In the genomic region with DNA sequence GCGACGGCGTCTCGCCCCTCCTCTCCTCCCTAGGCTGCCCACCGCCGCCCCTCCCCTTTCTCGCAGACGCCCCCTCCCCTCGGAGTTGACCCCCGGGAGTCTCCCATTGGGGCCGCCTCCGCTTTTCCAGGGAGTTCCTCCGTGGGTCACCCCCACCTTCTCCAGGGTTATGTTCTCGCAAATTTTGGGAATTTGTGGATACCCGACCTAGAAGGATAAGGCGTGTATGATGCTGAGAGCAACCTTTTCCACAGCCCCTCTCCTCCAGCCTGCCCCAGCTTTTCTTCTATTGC, we compare ENCODE assay signal across 7 cellular contexts. TPM values are rescaled to one million over a fixed set of nuclear protein-coding genes. Genes with fewer than 3 reads are reported as not detected.
DNase-seq lines count a peak whose midpoint lies in the region; ATAC-seq, FAIRE-seq and TF ChIP-seq lines count a peak whose summit lies in the region.

No MANE protein-coding gene starts in this region.

- H3K9ac ChIP-seq in KMS-11 = peak overlapping the region; percentile 66; the same call in 1 of the 2 replicates
- peak overlapping the region; percentile 94 for H3K9ac ChIP-seq in astrocyte (ENCODE audit: low read length)
- H3K9ac ChIP-seq in keratinocyte (ENCODE audit: control insufficient read depth, extremely low read depth, insufficient read depth, low read length) = peak overlapping the region; percentile 88

- FAIRE-seq in astrocyte (lab: Jason Lieb, UNC) (no peak), keratinocyte (lab: Jason Lieb, UNC) (no peak)

- no peaks in the 10 kb centered on the region for H3K27me3 Mint-ChIP-seq in astrocyte (ENCODE audit: low read depth, unreplicated experiment)

- H4K20me1 ChIP-seq in KMS-11 (ENCODE audit: insufficient read depth) = no peaks in the 10 kb centered on the region
- no peaks in the 10 kb centered on the region for H4K20me1 ChIP-seq in astrocyte (ENCODE audit: insufficient read depth, low read length)
- no peaks in the 10 kb centered on the region for H4K20me1 ChIP-seq in keratinocyte (ENCODE audit: control insufficient read depth, extremely low read depth, insufficient read depth, low read length)

- no peak for ATAC-seq in GM21526 (IDR thresholded peaks at IDR 0.05; ENCODE audit: low FRiP score, unreplicated experiment)
- ATAC-seq in HG03196 (IDR thresholded peaks at IDR 0.05; ENCODE audit: unreplicated experiment) = no peak
- ATAC-seq in GM18907 (IDR thresholded peaks at IDR 0.05; ENCODE audit: unreplicated experiment) = no peak

- H3K36me3 Mint-ChIP-seq in astrocyte (ENCODE audit: low read depth, unreplicated experiment) = no peaks in the 10 kb centered on the region

- TF ChIP-seq CTCF in KMS-11 (conservative IDR thresholded peaks at IDR 0.05; ENCODE audit: low read depth, low read length) = no peak
- no peak for TF ChIP-seq CTCF in astrocyte (IDR thresholded peaks at IDR 0.05; ENCODE audit: insufficient read depth, low read depth, low read length)
- TF ChIP-seq CTCF in keratinocyte (optimal IDR thresholded peaks at IDR 0.05 in 1 of 3, IDR thresholded peaks at IDR 0.05 in 1 of 3, conservative IDR thresholded peaks at IDR 0.05 in 1 of 3; ENCODE audit: extremely low read depth in 1 of 3, insufficient read depth in 2 of 3, low read length in 3 of 3) = no peak

- peaks cover 1% of the 10 kb centered on the region for H3K4me1 Mint-ChIP-seq in astrocyte (ENCODE audit: low read depth, unreplicated experiment)

- no peaks in the 10 kb centered on the region for H3K9me3 Mint-ChIP-seq in astrocyte (ENCODE audit: unreplicated experiment)

- peak overlapping the region; percentile 54 for H3K27ac Mint-ChIP-seq in astrocyte (ENCODE audit: unreplicated experiment)

- H3K4me1 ChIP-seq in KMS-11 (ENCODE audit: low read depth, poor library complexity, severe bottlenecking) (no peaks in the 10 kb centered on the region), astrocyte (ENCODE audit: insufficient read depth, low read length) (peaks cover 6% of the 10 kb centered on the region), keratinocyte (ENCODE audit: control insufficient read depth, extremely low read depth, insufficient read depth, low read length) (peaks cover 10% of the 10 kb centered on the region)

- H3K9me3 ChIP-seq in astrocyte (ENCODE audit: insufficient read depth, low read depth, low read length) (no peaks in the 10 kb centered on the region), keratinocyte (ENCODE audit: control insufficient read depth, low read depth, low read length) (no peaks in the 10 kb centered on the region)

- no peak overlapping the region for H3K4me3 ChIP-seq in KMS-11 (IDR thresholded peaks at IDR 0.05; ENCODE audit: insufficient read depth, low read depth, low read length)
- peak overlapping the region; percentile 85 for H3K4me3 ChIP-seq in astrocyte (ENCODE audit: insufficient read depth, low read depth, low read length)
- peak overlapping the region; percentile 67 to 81 (median 71) for H3K4me3 ChIP-seq in keratinocyte (ENCODE audit: control insufficient read depth in 2 of 3, extremely low read depth in 1 of 3, insufficient read depth in 2 of 3, low read depth in 1 of 3, low read length in 3 of 3)

- no peaks in the 10 kb centered on the region for H3K9me1 ChIP-seq in keratinocyte (ENCODE audit: control insufficient read depth, extremely low read depth, insufficient read depth, low read length)

- H3K4me3 Mint-ChIP-seq in astrocyte (ENCODE audit: unreplicated experiment) = peak overlapping the region; percentile 83

- no peaks in the 10 kb centered on the region for H3K79me2 ChIP-seq in KMS-11 (ENCODE audit: insufficient read depth, low read depth)
- H3K79me2 ChIP-seq in astrocyte (ENCODE audit: insufficient read depth, low read length) = peaks cover 8% of the 10 kb centered on the region
- no peaks in the 10 kb centered on the region for H3K79me2 ChIP-seq in keratinocyte (ENCODE audit: control insufficient read depth, insufficient read depth, low read length)

- peak overlapping the region; percentile 89 for H2AFZ ChIP-seq in KMS-11 (ENCODE audit: low read depth)
- peak overlapping the region; percentile 98 for H2AFZ ChIP-seq in astrocyte (ENCODE audit: low read depth, low read length)
- peak overlapping the region; percentile 92 for H2AFZ ChIP-seq in keratinocyte (ENCODE audit: control insufficient read depth, low read length)

- DNase-seq in astrocyte (ENCODE audit: low read depth) (no peak), keratinocyte (ENCODE audit: low read depth, low spot score) (no peak), substantia nigra (lab: John Stamatoyannopoulos, UW) (peak in 1 of 49 donors; percentile 53)

- dilution Hi-C loops in keratinocyte (cut with MboI; ENCODE audit: extremely low pct_ligation_motif_present, low sequenced_read_pairs) = no loop called here

- H3K27me3 ChIP-seq in KMS-11 (ENCODE audit: insufficient read depth, low read depth) = no peaks in the 10 kb centered on the region
- H3K27me3 ChIP-seq in astrocyte (ENCODE audit: insufficient read depth, low read length) = no peaks in the 10 kb centered on the region
- no peaks in the 10 kb centered on the region for H3K27me3 ChIP-seq in keratinocyte (ENCODE audit: control insufficient read depth, extremely low read depth, insufficient read depth, low read length)

- H3K4me2 ChIP-seq in KMS-11 (peak overlapping the region; percentile 45; the same call in 1 of the 2 replicates), astrocyte (ENCODE audit: low read length) (peak overlapping the region; percentile 86), keratinocyte (ENCODE audit: control insufficient read depth, extremely low read depth, insufficient read depth, low read depth, low read length) (peak overlapping the region; percentile 96)

- peak overlapping the region; percentile 32; the same call in 1 of the 2 replicates for H3K27ac ChIP-seq in KMS-11
- H3K27ac ChIP-seq in astrocyte (ENCODE audit: low read depth, low read length) = peak overlapping the region; percentile 91
- H3K27ac ChIP-seq in keratinocyte (ENCODE audit: control insufficient read depth, insufficient read depth, low read length) = peak overlapping the region; percentile 91
- peak overlapping the region; percentile 96 for H3K27ac ChIP-seq in substantia nigra (ENCODE audit: low read depth, low read length, poor library complexity, severe bottlenecking)

- H3K36me3 ChIP-seq in KMS-11 (ENCODE audit: insufficient read depth) (no peaks in the 10 kb centered on the region), astrocyte (ENCODE audit: insufficient read depth, low read length) (no peaks in the 10 kb centered on the region), keratinocyte (ENCODE audit: control insufficient read depth in 2 of 2, extremely low read depth in 1 of 2, insufficient read depth in 2 of 2, low read length in 2 of 2) (no peaks in the 10 kb centered on the region)

RNA-seq across cellular contexts. Expression of a gene that starts 0.3 kb away (rescaled TPM):
- total RNA-seq in astrocyte = 4.3 and 4.8 TPM in 2 replicates
- polyA plus RNA-seq in keratinocyte = 3.4 to 5.5 TPM (median 4.6 TPM) in 3 replicates
- polyA plus RNA-seq in keratinocyte (2011; ENCODE audit: low read depth) = 4.5 TPM
- polyA plus RNA-seq in keratinocyte (2011; cell fraction: cytosol; rRNA removed) = 2.7 and 4.6 TPM in 2 replicates
- polyA plus RNA-seq in keratinocyte (2011; cell fraction: nucleus; rRNA removed) = 5.3 and 5.9 TPM in 2 replicates
- polyA plus RNA-seq in keratinocyte (2012; ENCODE audit: low replicate concordance) = 2.1 and 3.1 TPM in 2 replicates
- 1.9 to 5.0 TPM (median 4.5 TPM) in 3 replicates for polyA minus RNA-seq in keratinocyte
- 1.5 TPM for polyA minus RNA-seq in keratinocyte (2011; cell fraction: cytosol; rRNA and poly(A)+ RNA removed)
- polyA minus RNA-seq in keratinocyte (2011; cell fraction: nucleus; rRNA and poly(A)+ RNA removed) = 2.2 and 5.7 TPM in 2 replicates

Comparison
In these comparisons a context has a peak if more than half of its experiments do, and no peak if none do; other contexts are left out.
1. H3K27ac ChIP-seq: peak in every context shown above with its lines; median percentile 96 in substantia nigra; 91 in astrocyte; 91 in keratinocyte; 32 in KMS-11.
2. H3K4me2 ChIP-seq: peak in every context shown above with its lines; median percentile 96 in keratinocyte; 86 in astrocyte; 45 in KMS-11.